In the genomic region with DNA sequence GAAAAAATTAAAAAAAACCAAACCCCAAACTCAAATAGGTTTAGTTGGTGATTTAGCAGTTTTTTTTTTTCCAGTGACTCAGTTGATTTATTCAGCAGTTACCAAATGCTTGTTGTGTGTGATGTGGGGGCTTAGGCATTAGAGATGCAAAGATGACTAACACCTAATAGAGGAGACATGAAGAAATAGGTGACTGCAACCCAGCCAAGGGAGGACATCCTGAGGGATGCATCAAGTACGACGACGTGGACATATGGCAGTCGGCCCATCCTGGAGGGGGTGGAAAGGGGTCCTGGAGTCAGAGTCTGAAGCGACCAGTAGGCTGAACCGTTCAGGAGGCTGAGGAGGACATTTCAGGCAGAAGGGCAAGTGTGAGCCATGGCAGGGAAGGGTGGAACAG, we compare ENCODE assay signal across 25 cellular contexts. TPM values are rescaled to one million over a fixed set of nuclear protein-coding genes. Genes with fewer than 3 reads are reported as not detected.
DNase-seq lines count a peak whose midpoint lies in the region; ATAC-seq and TF ChIP-seq lines count a peak whose summit lies in the region.
"Had no signal": no experiment of that assay in that cellular context is flagged by ENCODE, and none has a peak within 500 bp of the region (broad histone marks: within the 10 kb centered on the region; RNA-seq: fewer than 3 reads in every experiment).

No MANE protein-coding gene starts in this region.

- no peaks in the 10 kb centered on the region for H4K20me1 ChIP-seq in mammary epithelial cell (ENCODE audit: insufficient read depth, low read length)

- no peak overlapping the region for H2AFZ ChIP-seq in ACC112 (ENCODE audit: low read length, unreplicated experiment)
- no peak overlapping the region for H2AFZ ChIP-seq in mammary epithelial cell (ENCODE audit: low read depth, low read length)

- H3K27me3 ChIP-seq in ACC112 (ENCODE audit: insufficient read depth, low read length), result no peaks in the 10 kb centered on the region
- no peaks in the 10 kb centered on the region for H3K27me3 ChIP-seq in mammary epithelial cell (ENCODE audit: insufficient read depth, low read length)
- H3K27me3 ChIP-seq in lower lobe of right lung (ENCODE audit: low read depth), result no peaks in the 10 kb centered on the region
- H3K27me3 ChIP-seq: right atrium auricular region, stomach had no signal

- H3K27ac ChIP-seq in ACC112 (ENCODE audit: low read depth, low read length) (peak overlapping the region; percentile 51), mammary epithelial cell (ENCODE audit: insufficient read depth, low read depth, low read length) (no peak overlapping the region), lower lobe of right lung (no peak overlapping the region)
- H3K27ac ChIP-seq: coronary artery, right atrium auricular region, stomach had no signal

- TF ChIP-seq CTCF in mammary epithelial cell (conservative IDR thresholded peaks at IDR 0.05 in 1 of 2, IDR thresholded peaks at IDR 0.05 in 1 of 2; ENCODE audit: extremely low read depth in 1 of 2, insufficient read depth in 1 of 2, low read depth in 1 of 2, low read length in 2 of 2), result no peak
- TF ChIP-seq CTCF in nephron (IDR thresholded peaks at IDR 0.05; ENCODE audit: unreplicated experiment in 3 of 3), result no peak
- no peak for TF ChIP-seq CTCF in lower lobe of right lung (IDR thresholded peaks at IDR 0.05)

- peaks cover 69% of the 10 kb centered on the region for H3K4me1 Mint-ChIP-seq in nephron
- H3K4me1 Mint-ChIP-seq in activated naive CD8-positive, alpha-beta T cell treated with anti-CD3 and anti-CD28 coated beads for 36 hours, result no peaks in the 10 kb centered on the region
- H3K4me1 Mint-ChIP-seq: activated B cell treated with CpG ODN at 0.5 μM for 24 hours; activated naive CD8-positive, alpha-beta T cell treated with anti-CD3 and anti-CD28 coated beads, Interleukin-2, amount 50 U/mL, for 24 hours; naive B cell had no signal

- no peaks in the 10 kb centered on the region for H3K9me3 Mint-ChIP-seq in nephron
- no peaks in the 10 kb centered on the region for H3K9me3 Mint-ChIP-seq in activated naive CD8-positive, alpha-beta T cell treated with anti-CD3 and anti-CD28 coated beads for 36 hours
- H3K9me3 Mint-ChIP-seq: activated B cell treated with CpG ODN at 0.5 μM for 24 hours; activated naive CD8-positive, alpha-beta T cell treated with anti-CD3 and anti-CD28 coated beads, Interleukin-2, amount 50 U/mL, for 24 hours; endodermal cell; HFFc6; T-helper 2 cell treated with Interferon-gamma antibody and Interleukin-4, amounts not matched to agents 5 μg/mL and 100 μg/mL, for 36 hours; type B pancreatic cell had no signal

- intact Hi-C loops in mammary epithelial cell (cut with micrococcal nuclease) (no loop called here), lower lobe of right lung (cut with DNase I) (no loop called here)

- in situ Hi-C loops in mammary epithelial cell (cut with MboI; ENCODE audit: low sequenced_read_pairs in 2 of 2), result no loop called here

- H3K4me3 Mint-ChIP-seq in nephron, result no peak overlapping the region
- H3K4me3 Mint-ChIP-seq in activated naive CD8-positive, alpha-beta T cell treated with anti-CD3 and anti-CD28 coated beads for 36 hours, result no peak overlapping the region
- H3K4me3 Mint-ChIP-seq: activated B cell treated with CpG ODN at 0.5 μM for 24 hours; activated naive CD8-positive, alpha-beta T cell treated with anti-CD3 and anti-CD28 coated beads, Interleukin-2, amount 50 U/mL, for 24 hours; endodermal cell; HFFc6; naive B cell; T-helper 2 cell treated with Interferon-gamma antibody and Interleukin-4, amounts not matched to agents 5 μg/mL and 100 μg/mL, for 36 hours; type B pancreatic cell had no signal

- no peaks in the 10 kb centered on the region for H3K36me3 Mint-ChIP-seq in nephron (ENCODE audit: low read depth)
- H3K36me3 Mint-ChIP-seq in activated naive CD8-positive, alpha-beta T cell treated with anti-CD3 and anti-CD28 coated beads for 36 hours, result no peaks in the 10 kb centered on the region
- H3K36me3 Mint-ChIP-seq: naive B cell, type B pancreatic cell had no signal

- H3K9me3 ChIP-seq in mammary epithelial cell (replicated peaks; ENCODE audit: insufficient read depth, low read length) (no peaks in the 10 kb centered on the region), lower lobe of right lung (no peaks in the 10 kb centered on the region)
- H3K9me3 ChIP-seq: right atrium auricular region, stomach had no signal

- H3K4me2 ChIP-seq in mammary epithelial cell (ENCODE audit: insufficient read depth, low read depth, low read length), result no peak overlapping the region

- H3K79me2 ChIP-seq in ACC112 (ENCODE audit: control insufficient read depth, insufficient read depth, low read length, unreplicated experiment), result no peaks in the 10 kb centered on the region
- H3K79me2 ChIP-seq in mammary epithelial cell (ENCODE audit: insufficient read depth, low read length), result no peaks in the 10 kb centered on the region

- H3K27ac Mint-ChIP-seq in nephron, result peak overlapping the region; percentile 19 to 59 (median 35)
- H3K27ac Mint-ChIP-seq in activated naive CD8-positive, alpha-beta T cell treated with anti-CD3 and anti-CD28 coated beads for 36 hours, result no peak overlapping the region
- H3K27ac Mint-ChIP-seq: activated B cell treated with CpG ODN at 0.5 μM for 24 hours; activated naive CD8-positive, alpha-beta T cell treated with anti-CD3 and anti-CD28 coated beads, Interleukin-2, amount 50 U/mL, for 24 hours; endodermal cell; HFFc6; T-helper 2 cell treated with Interferon-gamma antibody and Interleukin-4, amounts not matched to agents 5 μg/mL and 100 μg/mL, for 36 hours; type B pancreatic cell had no signal

- H3K9ac ChIP-seq in mammary epithelial cell (ENCODE audit: insufficient read depth, low read length), result no peak overlapping the region

- H3K4me1 ChIP-seq in ACC112 (ENCODE audit: control insufficient read depth, insufficient read depth, low read length, unreplicated experiment) (peaks cover 37% of the 10 kb centered on the region), mammary epithelial cell (ENCODE audit: insufficient read depth, low read length) (peaks cover 25% of the 10 kb centered on the region), lower lobe of right lung (peaks cover 29% of the 10 kb centered on the region)

- ATAC-seq in lower lobe of right lung (no peak), HG03439 (IDR thresholded peaks at IDR 0.05; ENCODE audit: unreplicated experiment) (no peak)
- ATAC-seq: activated naive CD8-positive, alpha-beta T cell treated with anti-CD3 and anti-CD28 coated beads, Interleukin-2, amount 50 U/mL, for 24 hours; left colon had no signal

- H3K4me3 ChIP-seq in ACC112 (ENCODE audit: low read depth, low read length) (no peak overlapping the region), mammary epithelial cell (replicated peaks in 1 of 3; ENCODE audit: insufficient read depth in 1 of 3, low read depth in 2 of 3, low read length in 3 of 3) (no peak overlapping the region), lower lobe of right lung (no peak overlapping the region)
- H3K4me3 ChIP-seq: coronary artery, right atrium auricular region, stomach had no signal

- 94% methylated on average over 6 of the region's 6 CpGs for WGBS in mammary epithelial cell (ENCODE audit: low coverage, missing lambda C conversion rate)

- dilution Hi-C loops in mammary epithelial cell (cut with HindIII; ENCODE audit: low sequenced_read_pairs), result no loop called here

- H3K27me3 Mint-ChIP-seq in nephron (ENCODE audit: low read depth), result peaks cover 21% of the 10 kb centered on the region
- H3K27me3 Mint-ChIP-seq in activated naive CD8-positive, alpha-beta T cell treated with anti-CD3 and anti-CD28 coated beads for 36 hours, result no peaks in the 10 kb centered on the region

- CTCF ChIA-PET in mammary epithelial cell (lab: Charles Lee; ENCODE audit: low non-redundant PET), result no interaction called here

- H3K36me3 ChIP-seq in ACC112 (ENCODE audit: insufficient read depth, low read length) (no peaks in the 10 kb centered on the region), mammary epithelial cell (ENCODE audit: insufficient read depth, low read length) (no peaks in the 10 kb centered on the region), lower lobe of right lung (no peaks in the 10 kb centered on the region)
- H3K36me3 ChIP-seq: right atrium auricular region, stomach had no signal

- no TSS peak for BruUV-seq in mammary epithelial cell (replicated peaks; lab: Mats Ljungman, UMichigan)

- DNase-seq in LHCN-M2 (ENCODE audit: low read depth), result peak; percentile 7
- peak; percentile 49 for DNase-seq in mammary epithelial cell
- no peak for DNase-seq in activated naive CD8-positive, alpha-beta T cell treated with anti-CD3 and anti-CD28 coated beads for 36 hours
- no peak for DNase-seq in lower lobe of right lung
- no peak for DNase-seq in NCI-H774 (lab: John Stamatoyannopoulos, UW)
- DNase-seq: activated B cell treated with CpG ODN at 0.5 μM for 24 hours; activated CD4-positive, alpha-beta T cell treated with anti-CD3 and anti-CD28 coated beads, Interleukin-2, amount 50 U/mL, for 4 hours; activated effector memory CD4-positive, alpha-beta T cell treated with anti-CD3 and anti-CD28 coated beads, Interleukin-2, amount 50 U/mL, for 16 hours; activated naive CD8-positive, alpha-beta T cell treated with anti-CD3 and anti-CD28 coated beads, Interleukin-2, amount 50 U/mL, for 24 hours; endodermal cell; HFFc6; left colon; naive B cell; NCI-H1436; NCI-H2107; NCI-H524; RPMI8226; stomach had no signal

RNA-seq across cellular contexts. Expression of a gene that starts 35.5 kb away (rescaled TPM):
- total RNA-seq in LHCN-M2 (2014; rRNA removed), result not detected in 2 replicates
- polyA plus RNA-seq in LHCN-M2 (2012), result 0.22 TPM
- under 1 TPM in 1 of 2 donors, not detected in 1; 0.67 TPM for total RNA-seq in mammary epithelial cell
- 0.37 TPM for polyA plus RNA-seq in mammary epithelial cell
- not detected for polyA minus RNA-seq in mammary epithelial cell
- total RNA-seq in activated naive CD8-positive, alpha-beta T cell treated with anti-CD3 and anti-CD28 coated beads for 36 hours, result not detected
- 29.9 TPM for total RNA-seq in lower lobe of right lung
- total RNA-seq: activated B cell treated with CpG ODN at 0.5 μM for 24 hours had no signal

Comparison
In these comparisons a context has a peak if more than half of its experiments do, and no peak if none do; other contexts are left out.
1. DNase-seq: peak in LHCN-M2 (single experiment) and mammary epithelial cell (single experiment); none in activated naive CD8-positive, alpha-beta T cell treated with anti-CD3 and anti-CD28 coated beads for 36 hours (single experiment), lower lobe of right lung (single experiment) and NCI-H774 (single experiment).
2. RNA of a gene that starts 35.5 kb away (total RNA-seq): 29.9 TPM in lower lobe of right lung (single experiment); 0.67 TPM in mammary epithelial cell, not detected in LHCN-M2 and not detected in activated naive CD8-positive, alpha-beta T cell treated with anti-CD3 and anti-CD28 coated beads for 36 hours; every median in the first group is over 10 times any median in the second.